In the genomic region with DNA sequence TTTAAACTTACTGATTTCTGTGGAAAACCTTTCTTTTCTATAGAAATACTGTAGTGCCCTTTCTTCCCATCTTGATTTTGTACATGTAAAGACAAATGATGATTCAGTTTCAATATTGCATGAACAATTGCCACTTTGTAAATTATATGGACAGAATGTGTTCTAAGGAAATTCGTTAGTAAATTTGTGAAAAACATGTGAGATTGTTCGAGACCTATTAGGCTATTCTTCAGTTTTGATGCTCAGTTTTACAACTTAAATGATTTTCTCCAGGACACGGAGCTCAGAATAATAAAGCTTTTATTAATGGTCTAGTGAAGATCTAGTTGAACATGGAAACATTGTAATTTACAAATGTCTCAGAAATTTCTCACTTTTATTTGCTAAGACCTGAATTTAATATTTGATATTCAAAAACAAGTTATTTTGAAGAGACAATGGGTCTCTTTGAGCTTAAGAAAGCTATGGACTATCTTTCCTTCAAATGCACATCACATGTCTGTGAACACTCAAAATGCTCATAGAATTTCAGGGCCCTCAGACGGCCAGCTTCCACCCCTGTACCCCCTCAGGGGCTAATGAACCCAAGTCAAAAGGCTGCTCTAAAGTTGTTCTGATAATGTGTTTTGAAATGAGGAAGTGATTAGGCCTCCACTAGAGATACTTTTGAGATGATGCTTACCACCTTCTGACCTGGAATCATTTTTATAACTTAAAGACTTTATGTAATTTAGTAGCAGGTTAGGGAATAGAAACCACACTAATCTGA, we compare ENCODE assay signal across 26 cellular contexts.
"Had no signal": no experiment of that assay in that cellular context is flagged by ENCODE, and none has a peak within 500 bp of the region (broad histone marks: within the 10 kb centered on the region; RNA-seq: fewer than 3 reads in every experiment).

No MANE protein-coding gene starts in this region.

- H3K4me1 ChIP-seq: gastroesophageal sphincter, heart right ventricle, lower lobe of right lung, parathyroid adenoma, right atrium auricular region, stomach, thyroid gland, vagina had no signal

- DNase-seq: dermis blood vessel endothelial cell; effector memory CD8-positive, alpha-beta T cell; glutamatergic neuron; heart right ventricle; islet precursor cell; kidney glomerular epithelial cell; left ventricle myocardium superior; lower lobe of right lung; naive B cell; stimulated activated CD4-positive, alpha-beta T cell treated with anti-CD3 and anti-CD28 coated beads, Interleukin-12 subunit alpha, Interleukin-12 subunit beta, amount 100 ng/mL, for 4 hours; stimulated activated CD4-positive, alpha-beta T cell treated with anti-CD3 and anti-CD28 coated beads, Interleukin-1b, Interleukin-23, amount 100 ng/mL, for 48 hours; stimulated activated CD4-positive, alpha-beta T cell treated with anti-CD3 and anti-CD28 coated beads, Interleukin-4, amount 100 ng/mL, for 24 hours; stimulated activated naive CD4-positive, alpha-beta T cell treated with Interleukin-2 at 50 U/mL for 16 hours; stomach; thyroid gland; trophoblast cell had no signal

- H3K9me3 ChIP-seq: gastroesophageal sphincter, heart right ventricle, lower lobe of right lung, right atrium auricular region, stomach, thyroid gland, vagina had no signal

- FAIRE-seq: endometrium had no signal

- H3K27me3 ChIP-seq: gastroesophageal sphincter, heart right ventricle, neural progenitor cell, right atrium auricular region, stomach, thyroid gland, vagina had no signal

- H3K4me3 ChIP-seq: coronary artery, gastroesophageal sphincter, heart right ventricle, lower lobe of right lung, neural progenitor cell, right atrium auricular region, smooth muscle cell, stomach, thyroid gland, vagina had no signal

- H3K4me2 ChIP-seq: neural progenitor cell, smooth muscle cell had no signal

- ATAC-seq: effector memory CD8-positive, alpha-beta T cell; gastroesophageal sphincter; heart right ventricle; left ventricle myocardium superior; lower lobe of right lung; sciatic nerve; stimulated activated effector memory CD8-positive, alpha-beta T cell treated with anti-CD3 and anti-CD28 coated beads, Interleukin-12 subunit alpha, Interleukin-12 subunit beta, amount 100 ng/mL, for 72 hours had no signal

- H3K27ac ChIP-seq: coronary artery, gastroesophageal sphincter, heart right ventricle, lower lobe of right lung, neural progenitor cell, parathyroid adenoma, right atrium auricular region, stomach, thyroid gland, vagina had no signal

- H3K36me3 ChIP-seq: lower lobe of right lung, neural progenitor cell, right atrium auricular region, thyroid gland had no signal
